Comparison of ENCODE assay signal across 11 cellular contexts in genomic region chr2:161796192-161796591, GRCh38.
DNase-seq lines count a peak whose midpoint lies in the region; ATAC-seq and TF ChIP-seq lines count a peak whose summit lies in the region.
"Had no signal": no experiment of that assay in that cellular context is flagged by ENCODE, and none has a peak within 500 bp of the region (broad histone marks: within the 10 kb centered on the region; RNA-seq: fewer than 3 reads in every experiment).

No MANE protein-coding gene starts in this region.

- no peaks in the 10 kb centered on the region for H3K36me3 ChIP-seq in hepatocyte (replicated peaks; ENCODE audit: insufficient read depth, low read depth)
- H3K36me3 ChIP-seq: thoracic aorta had no signal

- TF ChIP-seq CTCF in hepatocyte (IDR thresholded peaks at IDR 0.05; ENCODE audit: poor library complexity): no peak

- in situ Hi-C loops in KBM-7 (cut with MboI; ENCODE audit: low pct_unique_long_range_greater_than_20kb, low sequenced_read_pairs): no loop called here

- intact Hi-C loops in right cardiac atrium (cut with DNase I): no loop called here
- intact Hi-C loops in cardiac septum (cut with DNase I): no loop called here

- ATAC-seq in right cardiac atrium (no peak), HG02938 (IDR thresholded peaks at IDR 0.05; ENCODE audit: unreplicated experiment) (no peak), GM18858 (IDR thresholded peaks at IDR 0.05; ENCODE audit: unreplicated experiment) (no peak)

- no peaks in the 10 kb centered on the region for H3K9me2 ChIP-seq in hepatocyte (replicated peaks; ENCODE audit: insufficient read depth)

- no peak overlapping the region for H3K4me2 ChIP-seq in hepatocyte

- H3K4me1 ChIP-seq in right cardiac atrium (ENCODE audit: control insufficient read depth, insufficient read depth, low read length) (no peaks in the 10 kb centered on the region), hepatocyte (ENCODE audit: insufficient read depth) (no peaks in the 10 kb centered on the region)

- 57% methylated on average over 4 of the region's 4 CpGs for WGBS in right cardiac atrium
- 78% methylated on average over 4 of the region's 4 CpGs for WGBS in hepatocyte (ENCODE audit: low lambda C conversion rate, missing lambda C conversion rate)

- H3K4me3 ChIP-seq in right cardiac atrium (ENCODE audit: low read length) (no peak overlapping the region), hepatocyte (no peak overlapping the region)
- H3K4me3 ChIP-seq: thoracic aorta had no signal

- H3K9me3 ChIP-seq in right cardiac atrium (ENCODE audit: control insufficient read depth, low read length) (no peaks in the 10 kb centered on the region), hepatocyte (ENCODE audit: low read depth) (no peaks in the 10 kb centered on the region)
- H3K9me3 ChIP-seq: thoracic aorta had no signal

- H3K27ac ChIP-seq in right cardiac atrium (ENCODE audit: low read length) (no peak overlapping the region), hepatocyte (no peak overlapping the region)
- H3K27ac ChIP-seq: thoracic aorta had no signal

- no peak overlapping the region for H2AFZ ChIP-seq in hepatocyte

- DNase-seq in right cardiac atrium (peak in 2 of 3 donors; percentile 12 to 24), cardiac septum (ENCODE audit: low spot score) (no peak), SHP77 treated with DMSO at 0.1 percent for 48 hours (lab: John Stamatoyannopoulos, UW) (peak; percentile 26), hepatocyte (ENCODE audit: low spot score) (peak; percentile 31), KBM-7 (no peak), DMS79 (lab: John Stamatoyannopoulos, UW) (no peak)
- DNase-seq: activated effector memory CD4-positive, alpha-beta T cell treated with anti-CD3 and anti-CD28 coated beads, Interleukin-2, amount 50 U/mL, for 16 hours; glutamatergic neuron had no signal

- no peaks in the 10 kb centered on the region for H3K79me2 ChIP-seq in hepatocyte

- no peaks in the 10 kb centered on the region for H4K20me1 ChIP-seq in hepatocyte (ENCODE audit: insufficient read depth, poor library complexity, severe bottlenecking)

- H3K27me3 ChIP-seq in right cardiac atrium (ENCODE audit: control insufficient read depth, insufficient read depth) (no peaks in the 10 kb centered on the region), hepatocyte (no peaks in the 10 kb centered on the region)

Comparison
In these comparisons a context has a peak if more than half of its experiments do, and no peak if none do; other contexts are left out.
1. DNase-seq: peak in right cardiac atrium (2 of 3), SHP77 treated with DMSO at 0.1 percent for 48 hours (single experiment) and hepatocyte (single experiment); none in cardiac septum (single experiment), KBM-7 (single experiment) and DMS79 (single experiment).